ENCODE assay signal across 14 cellular contexts in genomic region chr6:150765457-150765764, GRCh38.
DNase-seq lines count a peak whose midpoint lies in the region; ATAC-seq and TF ChIP-seq lines count a peak whose summit lies in the region.
"Had no signal": no experiment of that assay in that cellular context is flagged by ENCODE, and none has a peak within 500 bp of the region (broad histone marks: within the 10 kb centered on the region; RNA-seq: fewer than 3 reads in every experiment).

No MANE protein-coding gene starts in this region.

- ATAC-seq in GM19023 (IDR thresholded peaks at IDR 0.05; ENCODE audit: unreplicated experiment): peak; percentile 62
- ATAC-seq in GM21737 (IDR thresholded peaks at IDR 0.05; ENCODE audit: unreplicated experiment): peak; percentile 88
- ATAC-seq in HG03280 (IDR thresholded peaks at IDR 0.05; ENCODE audit: unreplicated experiment): peak; percentile 77
- no peak for ATAC-seq in left cardiac atrium
- ATAC-seq: left lobe of liver had no signal

- no peak overlapping the region for H4K5ac ChIP-seq in mesendoderm (ENCODE audit: low read length)

- no peak overlapping the region for H3K4me2 ChIP-seq in mesendoderm (ENCODE audit: low read length)

- H3K27ac ChIP-seq in mesendoderm (ENCODE audit: low read depth, low read length): no peak overlapping the region

- no peaks in the 10 kb centered on the region for H3K27me3 Mint-ChIP-seq in mesothelial cell of epicardium (ENCODE audit: low read depth)

- intact Hi-C loops in left cardiac atrium (cut with DNase I): no loop called here

- no peak overlapping the region for H3K56ac ChIP-seq in mesendoderm (ENCODE audit: low read length)

- H3K9me3 Mint-ChIP-seq in mesothelial cell of epicardium: no peaks in the 10 kb centered on the region

- no peak overlapping the region for H2BK5ac ChIP-seq in mesendoderm (ENCODE audit: low read length)

- H2BK120ac ChIP-seq in mesendoderm (ENCODE audit: low read depth, low read length): no peak overlapping the region

- no peak overlapping the region for H3K23ac ChIP-seq in mesendoderm (ENCODE audit: low read length)

- no peak overlapping the region for H4K8ac ChIP-seq in mesendoderm (ENCODE audit: low read depth, low read length)

- no CpG with 5 or more reads among the region's 3 CpGs for WGBS in mesendoderm (ENCODE audit: extremely low coverage, insufficient coverage, low lambda C conversion rate)

- H3K27me3 ChIP-seq in mesendoderm (ENCODE audit: insufficient read depth, low read length, poor library complexity): no peaks in the 10 kb centered on the region

- H3K27ac Mint-ChIP-seq in mesothelial cell of epicardium: peak overlapping the region; percentile 64

- no peak for TF ChIP-seq CTCF in mesothelial cell of epicardium (IDR thresholded peaks at IDR 0.05; ENCODE audit: unreplicated experiment)

- H3K4me1 ChIP-seq in mesendoderm (ENCODE audit: control insufficient read depth, low read depth, low read length): peaks cover 2% of the 10 kb centered on the region

- peaks cover 13% of the 10 kb centered on the region for H3K36me3 Mint-ChIP-seq in mesothelial cell of epicardium

- no peak overlapping the region for H3K4me3 ChIP-seq in mesendoderm (ENCODE audit: low read length)

- no peak overlapping the region for H3K4me3 Mint-ChIP-seq in mesothelial cell of epicardium

- no peaks in the 10 kb centered on the region for H3K79me2 ChIP-seq in mesendoderm (ENCODE audit: control insufficient read depth, insufficient read depth, low read length)

- H3K4ac ChIP-seq in mesendoderm (ENCODE audit: low read depth, low read length): no peak overlapping the region

- no peak overlapping the region for H2BK15ac ChIP-seq in mesendoderm (replicated peaks; ENCODE audit: low read depth)

- no peak overlapping the region for H3K9ac ChIP-seq in mesendoderm (ENCODE audit: low read length)

- no peak overlapping the region for H2AK5ac ChIP-seq in mesendoderm (ENCODE audit: low read length)

- DNase-seq in mesothelial cell of epicardium (ENCODE audit: low spot score in 2 of 2, unreplicated experiment in 2 of 2): no peak
- no peak for DNase-seq in COLO668 (lab: John Stamatoyannopoulos, UW; ENCODE audit: unreplicated experiment)
- DNase-seq in left cardiac atrium: no peak
- no peak for DNase-seq in hypothalamus (lab: John Stamatoyannopoulos, UW)
- no peak for DNase-seq in mesendoderm
- DNase-seq: Caco-2, Kasumi-1, NCI-H748 treated with DMSO at 0.1 percent for 48 hours, posterior cingulate gyrus, T-helper 2 cell had no signal

- H3K4me1 Mint-ChIP-seq in mesothelial cell of epicardium: peaks cover 55% of the 10 kb centered on the region

- no peaks in the 10 kb centered on the region for H3K36me3 ChIP-seq in mesendoderm (ENCODE audit: control insufficient read depth, insufficient read depth, low read length)

- no peaks in the 10 kb centered on the region for H3K79me1 ChIP-seq in mesendoderm (ENCODE audit: low read length)

- H3K18ac ChIP-seq in mesendoderm (ENCODE audit: low read length): no peak overlapping the region

Comparison
In these comparisons a context has a peak if more than half of its experiments do, and no peak if none do; other contexts are left out.
1. ATAC-seq: peak in GM19023 (single experiment), GM21737 (single experiment) and HG03280 (single experiment); none in left cardiac atrium (0 of 2).